ENCODE assay signal across 8 cellular contexts in the genomic region with DNA sequence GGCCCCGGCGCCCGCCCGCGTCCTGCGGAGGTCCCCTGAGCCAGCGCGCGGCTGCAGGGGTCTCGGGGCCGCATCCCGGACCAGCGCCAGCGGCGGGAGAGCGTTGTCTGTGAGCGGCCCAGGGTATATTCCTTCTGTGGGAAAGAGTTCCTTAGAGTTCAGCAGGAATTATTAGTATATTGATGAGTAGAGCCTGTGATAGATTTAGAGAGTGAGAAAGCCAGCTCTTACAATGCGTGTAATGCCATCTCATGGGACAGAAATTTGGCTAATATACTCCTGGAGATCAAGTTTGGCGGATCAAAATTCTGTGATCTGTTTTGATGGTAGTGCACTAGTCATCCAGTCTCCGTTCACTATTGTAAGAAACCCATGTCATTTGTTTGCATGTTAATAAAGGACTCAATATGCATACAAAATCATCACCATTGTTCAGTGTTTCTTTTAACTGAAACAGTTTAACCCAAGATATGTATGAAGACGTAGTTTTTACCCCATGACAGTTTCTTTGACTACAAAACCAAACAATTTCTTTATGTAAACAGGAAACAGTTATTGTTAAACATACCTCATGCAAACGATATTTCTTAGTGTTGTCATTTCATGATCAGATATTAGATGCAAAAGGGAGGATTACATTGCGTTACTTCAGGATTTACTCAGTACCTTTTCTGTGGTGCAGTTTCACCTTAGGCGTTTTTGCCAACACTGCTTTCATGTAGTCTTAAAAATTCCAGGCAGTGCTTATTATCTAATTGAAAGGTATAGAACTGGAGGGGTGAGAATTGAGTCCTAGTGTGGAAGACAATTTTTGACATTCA. TPM values are rescaled to one million over a fixed set of nuclear protein-coding genes. Genes with fewer than 3 reads are reported as not detected.
DNase-seq lines count a peak whose midpoint lies in the region; ATAC-seq, FAIRE-seq and TF ChIP-seq lines count a peak whose summit lies in the region.

No MANE protein-coding gene starts in this region.

- H3K4me3 ChIP-seq in BE2C (ENCODE audit: low read depth, low read length), result peak overlapping the region; percentile 82
- peak overlapping the region; percentile 64 to 91 for H3K4me3 ChIP-seq in mucosa of rectum (ENCODE audit: low read length in 2 of 2)

- TF ChIP-seq CTCF in BE2C (IDR thresholded peaks at IDR 0.05; ENCODE audit: low read depth, low read length) (no peak), chondrocyte (IDR thresholded peaks at IDR 0.05) (no peak)

- H3K27ac ChIP-seq in mucosa of rectum (ENCODE audit: low read depth in 2 of 2, low read length in 2 of 2), result no peak overlapping the region
- no peak overlapping the region for H3K27ac ChIP-seq in caudate nucleus (ENCODE audit: low read depth, low read length)

- peaks cover 12% of the 10 kb centered on the region for H3K4me1 Mint-ChIP-seq in chondrocyte (ENCODE audit: low read depth)

- H3K4me3 Mint-ChIP-seq in chondrocyte (ENCODE audit: unreplicated experiment), result peak overlapping the region; percentile 79

- peak overlapping the region in 1 of 2 donors; percentile 38 for H3K9ac ChIP-seq in mucosa of rectum (ENCODE audit: low read depth in 1 of 2, low read length in 2 of 2)

- no peaks in the 10 kb centered on the region for H3K36me3 Mint-ChIP-seq in chondrocyte (ENCODE audit: low read depth)

- H3K4me1 ChIP-seq in BE2C (no peaks in the 10 kb centered on the region), mucosa of rectum (ENCODE audit: control insufficient read depth in 2 of 2, insufficient read depth in 2 of 2, low read length in 2 of 2) (peaks cover 2 to 9% of the 10 kb centered on the region in 2 donors)

- H3K27me3 Mint-ChIP-seq in chondrocyte (ENCODE audit: low read depth), result peaks cover 9% of the 10 kb centered on the region

- H3K9me3 ChIP-seq in BE2C, result no peaks in the 10 kb centered on the region
- no peaks in the 10 kb centered on the region for H3K9me3 ChIP-seq in mucosa of rectum (ENCODE audit: control insufficient read depth in 2 of 2, low read length in 2 of 2)

- DNase-seq in BE2C (no peak), chondrocyte (ENCODE audit: low spot score) (no peak), NCI-H187 (lab: John Stamatoyannopoulos, UW) (no peak), ecto neural progenitor cell (ENCODE audit: low spot score) (no peak), caudate nucleus (lab: John Stamatoyannopoulos, UW) (no peak), frontal cortex (ENCODE audit: low spot score in 2 of 2) (no peak)

- H3K27me3 ChIP-seq in BE2C, result peaks cover 13% of the 10 kb centered on the region
- peaks cover 6 to 16% of the 10 kb centered on the region in 2 donors for H3K27me3 ChIP-seq in mucosa of rectum (ENCODE audit: control insufficient read depth in 2 of 2, insufficient read depth in 2 of 2, low read length in 2 of 2)

- ATAC-seq in HG02571 (IDR thresholded peaks at IDR 0.05; ENCODE audit: unreplicated experiment), result peak; percentile 5

- H3K36me3 ChIP-seq in BE2C, result no peaks in the 10 kb centered on the region
- H3K36me3 ChIP-seq in mucosa of rectum (ENCODE audit: control insufficient read depth in 2 of 2, insufficient read depth in 2 of 2, low read length in 2 of 2), result no peaks in the 10 kb centered on the region

- H3K27ac Mint-ChIP-seq in chondrocyte (ENCODE audit: unreplicated experiment), result no peak overlapping the region

- no peak for FAIRE-seq in frontal cortex (lab: Jason Lieb, UNC)

- no peaks in the 10 kb centered on the region for H3K9me3 Mint-ChIP-seq in chondrocyte (ENCODE audit: low read depth)

RNA-seq across cellular contexts. Expression of a gene that starts 9.9 kb away (rescaled TPM):
- polyA plus RNA-seq in BE2C (2012; ENCODE audit: insufficient read depth, insufficient read length, low read depth), result 19.6 TPM
- total RNA-seq in chondrocyte, result 1.2 to 1.7 TPM (median 1.3 TPM) in 3 replicates
- total RNA-seq in frontal cortex, result 10.2 TPM
